8 cellular contexts compared by ENCODE assay signal in genomic region chr1:154628122-154628405, GRCh38. TPM values are rescaled to one million over a fixed set of nuclear protein-coding genes. Genes with fewer than 3 reads are reported as not detected.
DNase-seq lines count a peak whose midpoint lies in the region; ATAC-seq, FAIRE-seq and TF ChIP-seq lines count a peak whose summit lies in the region.

No MANE protein-coding gene starts in this region.

- WGBS in body of pancreas, 2 donors, result 0 to 5% methylated on average over 5 of the region's 5 CpGs
- 6 to 10% methylated on average over 5 of the region's 5 CpGs for WGBS in lower leg skin, 2 donors
- 11% methylated on average over 5 of the region's 5 CpGs for WGBS in urinary bladder

- H3K9me3 ChIP-seq in BLaER1 (peaks cover 12% of the 10 kb centered on the region; the same call in 1 of the 2 replicates), body of pancreas (no peaks in the 10 kb centered on the region)

- no peak for DNase-seq in body of pancreas
- no peak for DNase-seq in lower leg skin (ENCODE audit: low spot score in 2 of 2)
- DNase-seq in D341Med (ENCODE audit: low spot score), result no peak
- no peak for DNase-seq in urothelium cell line (ENCODE audit: low spot score)
- no peak for DNase-seq in UCSD-AML1 (lab: John Stamatoyannopoulos, UW; ENCODE audit: unreplicated experiment)

- H3K4me2 ChIP-seq in BLaER1, result peak overlapping the region; percentile 70

- H3K27me3 ChIP-seq in BLaER1 (no peaks in the 10 kb centered on the region), body of pancreas (no peaks in the 10 kb centered on the region)

- TF ChIP-seq CTCF in body of pancreas (IDR thresholded peaks at IDR 0.05), result no peak
- TF ChIP-seq CTCF in lower leg skin (IDR thresholded peaks at IDR 0.05), result no peak

- H4K20me1 ChIP-seq in BLaER1, result peaks cover 41% of the 10 kb centered on the region

- TF ChIP-seq POLR2A in body of pancreas (IDR thresholded peaks at IDR 0.05), result no peak
- no peak for TF ChIP-seq POLR2A in lower leg skin (IDR thresholded peaks at IDR 0.05)

- peaks cover 30% of the 10 kb centered on the region for H3K4me1 ChIP-seq in BLaER1
- H3K4me1 ChIP-seq in body of pancreas, result peaks cover 13% of the 10 kb centered on the region
- H3K4me1 ChIP-seq in urinary bladder (ENCODE audit: insufficient read depth), result no peaks in the 10 kb centered on the region

- H3K4me3 ChIP-seq in BLaER1 (peak overlapping the region; percentile 84), body of pancreas (peak overlapping the region; percentile 63 to 99), lower leg skin (ENCODE audit: low read depth, poor library complexity, severe bottlenecking) (peak overlapping the region; percentile 96), urinary bladder (ENCODE audit: low read depth, low read length) (peak overlapping the region; percentile 94)

- H3K27ac ChIP-seq in BLaER1 (peak overlapping the region; percentile 92), body of pancreas (peak overlapping the region; percentile 78 to 95 (median 84)), urinary bladder (ENCODE audit: low read depth) (peak overlapping the region; percentile 92)

- no peak for FAIRE-seq in urothelium cell line (lab: Jason Lieb, UNC)

- peak overlapping the region; percentile 94 for H3K9ac ChIP-seq in BLaER1

- ATAC-seq in HG03280 (IDR thresholded peaks at IDR 0.05; ENCODE audit: unreplicated experiment) (peak; percentile 14), body of pancreas (peak; percentile 52)

- H3K36me3 ChIP-seq in BLaER1 (peaks cover 24% of the 10 kb centered on the region), body of pancreas (replicated peaks in 1 of 2; ENCODE audit: insufficient read depth in 1 of 2, low read depth in 2 of 2) (no peaks in the 10 kb centered on the region), urinary bladder (ENCODE audit: insufficient read depth) (no peaks in the 10 kb centered on the region)

- intact Hi-C loops in body of pancreas (cut with DNase I), result no loop called here
- intact Hi-C loops in lower leg skin (cut with DNase I; ENCODE audit: low total_unique reads), result no loop called here

RNA-seq across cellular contexts. Expression of gene ADAR, which starts 20.1 kb away (rescaled TPM):
- total RNA-seq in body of pancreas, result 100 to 1,000 TPM in 1 of 2 donors, 10 to 100 TPM in 1; 54.0 to 103 TPM
- 100 to 1,000 TPM in 1 of 4 donors, 10 to 100 TPM in 3; 54.3 to 105 (median 73.6) TPM for total RNA-seq in lower leg skin
- 72.1 TPM for total RNA-seq in urinary bladder
- 59.1 TPM for polyA plus RNA-seq in urinary bladder
